In genomic region chr5:142358121-142358520, GRCh38 we compare ENCODE assay signal across 10 cellular contexts. TPM values are rescaled to one million over a fixed set of nuclear protein-coding genes. Genes with fewer than 3 reads are reported as not detected.
DNase-seq lines count a peak whose midpoint lies in the region; FAIRE-seq and TF ChIP-seq lines count a peak whose summit lies in the region.
"Had no signal": no experiment of that assay in that cellular context is flagged by ENCODE, and none has a peak within 500 bp of the region (broad histone marks: within the 10 kb centered on the region; RNA-seq: fewer than 3 reads in every experiment).

No MANE protein-coding gene starts in this region.

- POLR2A ChIA-PET in CD8-positive, alpha-beta memory T cell (lab: Charles Lee): interaction anchor here (0.9 kb wide), 1 partner anchor 33 kb away, joined by 3 read pairs; the partner anchor contains the start of gene SPRY4
- POLR2A ChIA-PET in PC-9 (lab: Charles Lee; ENCODE audit: unreplicated experiment): no interaction called here
- POLR2A ChIA-PET in HEK293T (lab: Yijun Ruan, JAX): no interaction called here

- peaks cover 17% of the 10 kb centered on the region for H3K79me2 ChIP-seq in PC-9 (ENCODE audit: low read depth)
- no peaks in the 10 kb centered on the region for H3K79me2 ChIP-seq in neural progenitor cell (ENCODE audit: low read depth)

- peaks cover 0 to 3% of the 10 kb centered on the region in 2 donors for H3K27me3 Mint-ChIP-seq in CD8-positive, alpha-beta memory T cell
- H3K27me3 Mint-ChIP-seq in neural progenitor cell (ENCODE audit: insufficient read depth, low read depth): peaks cover 4% of the 10 kb centered on the region

- H3K4me3 ChIP-seq in CD8-positive, alpha-beta memory T cell (ENCODE audit: low read length): peak overlapping the region; percentile 81
- H3K4me3 ChIP-seq in PC-9 (0 out of 2 replicates have a peak overlapping the region, but pooled peaks have one; percentile 65), neural progenitor cell (no peak overlapping the region)
- H3K4me3 ChIP-seq in effector memory CD4-positive, alpha-beta T cell (ENCODE audit: insufficient read depth, low read depth, low read length, poor library complexity, severe bottlenecking): peak overlapping the region; percentile 75

- no peaks in the 10 kb centered on the region for H3K9me3 ChIP-seq in CD8-positive, alpha-beta memory T cell (ENCODE audit: low read length)
- no peaks in the 10 kb centered on the region for H3K9me3 ChIP-seq in PC-9 (ENCODE audit: insufficient read depth, low read depth)
- no peaks in the 10 kb centered on the region for H3K9me3 ChIP-seq in effector memory CD4-positive, alpha-beta T cell (ENCODE audit: control insufficient read depth, low read length)
- H3K9me3 ChIP-seq in neural progenitor cell (ENCODE audit: low read depth): no peaks in the 10 kb centered on the region

- peaks cover 39% of the 10 kb centered on the region for H3K4me1 ChIP-seq in CD8-positive, alpha-beta memory T cell (ENCODE audit: insufficient read depth, low read length)
- H3K4me1 ChIP-seq in PC-9 (replicated peaks; ENCODE audit: insufficient read depth) (peaks cover 75% of the 10 kb centered on the region), neural progenitor cell (peaks cover 19% of the 10 kb centered on the region)
- H3K4me1 ChIP-seq in effector memory CD4-positive, alpha-beta T cell (ENCODE audit: control insufficient read depth, insufficient read depth, low read length, poor library complexity, severe bottlenecking): peaks cover 31% of the 10 kb centered on the region

- CTCF ChIA-PET in CD8-positive, alpha-beta memory T cell (lab: Charles Lee): interaction anchor here (0.7 kb wide), 1 partner anchor 10 kb away, joined by 3 read pairs; no protein-coding TSS in a partner anchor
- CTCF ChIA-PET in PC-9 (lab: Charles Lee) (no interaction called here), HEK293T (lab: Yijun Ruan, JAX) (interaction anchor here (0.7 kb wide), 1 partner anchor 229 kb away, joined by 4 read pairs; no protein-coding TSS in a partner anchor)

- H3F3A ChIP-seq in PC-9 (ENCODE audit: insufficient read depth, low read depth): peaks cover 51% of the 10 kb centered on the region
- peaks cover 37% of the 10 kb centered on the region for H3F3A ChIP-seq in neural progenitor cell (ENCODE audit: low read depth)

- peaks cover 42 to 57% (median 50%) of the 10 kb centered on the region in 3 donors for H3K4me1 Mint-ChIP-seq in CD8-positive, alpha-beta memory T cell
- peaks cover 55% of the 10 kb centered on the region for H3K4me1 Mint-ChIP-seq in neural progenitor cell

- no peaks in the 10 kb centered on the region for H3K9me2 ChIP-seq in PC-9 (ENCODE audit: insufficient read depth)

- no peak for FAIRE-seq in HTR-8/SVneo (lab: Jason Lieb, UNC)

- peak overlapping the region in 7 of 8 donors; percentile 1 to 91 (median 74) for H3K27ac Mint-ChIP-seq in CD8-positive, alpha-beta memory T cell
- peak overlapping the region; percentile 42 for H3K27ac Mint-ChIP-seq in neural progenitor cell

- H4K20me1 ChIP-seq in PC-9 (ENCODE audit: insufficient read depth) (no peaks in the 10 kb centered on the region), neural progenitor cell (ENCODE audit: low read depth) (no peaks in the 10 kb centered on the region)

- BruUV-seq in PC-9 (replicated peaks; lab: Mats Ljungman, UMichigan): no TSS peak

- H3K27me3 ChIP-seq in CD8-positive, alpha-beta memory T cell (ENCODE audit: insufficient read depth, low read length, poor library complexity, severe bottlenecking): no peaks in the 10 kb centered on the region
- H3K27me3 ChIP-seq in PC-9 (ENCODE audit: insufficient read depth, low read depth): no peaks in the 10 kb centered on the region
- H3K27me3 ChIP-seq in effector memory CD4-positive, alpha-beta T cell (replicated peaks; ENCODE audit: control insufficient read depth, insufficient read depth, low read length, poor library complexity, severe bottlenecking): no peaks in the 10 kb centered on the region
- H3K27me3 ChIP-seq in neural progenitor cell: peaks cover 40% of the 10 kb centered on the region

- TF ChIP-seq CTCF in PC-9 (conservative IDR thresholded peaks at IDR 0.05) (no peak), neural progenitor cell (IDR thresholded peaks at IDR 0.05) (no peak)

- H2AFZ ChIP-seq in PC-9 (no peak overlapping the region), neural progenitor cell (replicated peaks) (no peak overlapping the region)

- intact Hi-C loops in PC-9 (cut with micrococcal nuclease; ENCODE audit: unreplicated experiment): no loop called here

- DNase-seq in CD8-positive, alpha-beta memory T cell: no peak
- DNase-seq in PC-9 (no peak), neural progenitor cell (ENCODE audit: low spot score) (no peak), HTR-8/SVneo (ENCODE audit: insufficient read length, low spot score) (no peak), HEK293T (ENCODE audit: extremely low spot score) (no peak), NCI-H1417 (lab: John Stamatoyannopoulos, UW) (no peak), 8988T (no peak)
- DNase-seq in effector memory CD4-positive, alpha-beta T cell: no peak
- DNase-seq: amniotic stem cell; stimulated activated naive CD4-positive, alpha-beta T cell treated with Interleukin-2 at 50 U/mL for 16 hours had no signal

- H3K9me3 Mint-ChIP-seq in CD8-positive, alpha-beta memory T cell: no peaks in the 10 kb centered on the region
- H3K9me3 Mint-ChIP-seq in neural progenitor cell: peaks cover 6% of the 10 kb centered on the region

- no peak overlapping the region for H3K27ac ChIP-seq in CD8-positive, alpha-beta memory T cell (ENCODE audit: low read depth, low read length)
- H3K27ac ChIP-seq in PC-9: peak overlapping the region; percentile 93
- no peak overlapping the region for H3K27ac ChIP-seq in effector memory CD4-positive, alpha-beta T cell (ENCODE audit: insufficient read depth, low read length, poor library complexity, severe bottlenecking)
- no peak overlapping the region for H3K27ac ChIP-seq in neural progenitor cell

- peak overlapping the region; percentile 71 for H3K4me2 ChIP-seq in PC-9
- H3K4me2 ChIP-seq in neural progenitor cell: peak overlapping the region; percentile 69

- no peak overlapping the region for H3K9ac ChIP-seq in neural progenitor cell

- no peaks in the 10 kb centered on the region for H3K36me3 Mint-ChIP-seq in CD8-positive, alpha-beta memory T cell
- H3K36me3 Mint-ChIP-seq in neural progenitor cell: no peaks in the 10 kb centered on the region

- H3K4me3 Mint-ChIP-seq in CD8-positive, alpha-beta memory T cell: peak overlapping the region; percentile 79 to 97 (median 85)
- H3K4me3 Mint-ChIP-seq in neural progenitor cell: peak overlapping the region; percentile 82

- H3K36me3 ChIP-seq in CD8-positive, alpha-beta memory T cell (ENCODE audit: insufficient read depth, low read length): no peaks in the 10 kb centered on the region
- H3K36me3 ChIP-seq in PC-9 (ENCODE audit: low read depth) (no peaks in the 10 kb centered on the region), neural progenitor cell (no peaks in the 10 kb centered on the region)
- H3K36me3 ChIP-seq in effector memory CD4-positive, alpha-beta T cell (ENCODE audit: control insufficient read depth, insufficient read depth, low read length): no peaks in the 10 kb centered on the region

TF ChIP-seq in HEK293T, 16 proteins besides CTCF, POLR2A, EP300 and RAD21:
- TF ChIP-seq ZNF384 (IDR thresholded peaks at IDR 0.05): no peak
- TF ChIP-seq HDGF (IDR thresholded peaks at IDR 0.05; ENCODE audit: borderline replicate concordance): no peak
- no peak for TF ChIP-seq CTBP1 (IDR thresholded peaks at IDR 0.05; ENCODE audit: borderline replicate concordance)

RNA-seq across cellular contexts. Expression of gene SPRY4, which starts 33.3 kb away (rescaled TPM):
- 1 to 10 TPM; 1.1 to 1.4 TPM for total RNA-seq in CD8-positive, alpha-beta memory T cell
- not detected for polyA plus RNA-seq in CD8-positive, alpha-beta memory T cell
- 6.9 and 11.0 TPM in 2 replicates for total RNA-seq in PC-9 (2021)
- 0.13 and 1.7 TPM in 2 replicates for total RNA-seq in neural progenitor cell (ENCODE audit: low replicate concordance)
